ENCODE assay signal across 8 cellular contexts in the genomic region with DNA sequence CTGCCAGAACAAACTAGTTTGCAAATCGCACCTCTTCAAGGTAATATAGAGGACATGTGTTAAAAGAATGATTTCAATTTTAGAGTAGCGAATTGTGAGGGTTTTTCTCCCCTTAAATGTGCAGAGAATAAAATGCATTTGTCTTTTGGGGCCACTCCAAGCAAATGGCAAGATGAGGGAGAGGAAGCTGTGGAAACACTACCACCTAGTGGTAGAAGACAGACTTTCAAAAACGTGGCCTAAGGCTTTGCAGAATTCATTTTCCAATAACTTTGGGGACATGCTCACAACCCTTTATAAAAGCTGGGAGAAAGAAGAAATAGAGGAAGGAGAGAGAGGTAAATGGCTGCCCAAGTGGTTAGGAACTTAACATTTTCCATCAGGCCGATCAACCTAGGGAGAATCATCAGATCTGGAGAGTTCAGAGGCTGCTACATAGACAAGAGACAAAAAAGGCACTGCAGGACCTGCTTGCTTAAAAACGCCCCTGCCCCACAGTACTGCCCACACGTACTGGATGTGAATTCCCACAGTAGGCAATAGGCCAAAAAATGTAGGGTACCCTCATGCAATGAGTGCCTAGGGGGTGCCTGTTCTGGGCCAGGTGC. TPM values are rescaled to one million over a fixed set of nuclear protein-coding genes. Genes with fewer than 3 reads are reported as not detected.
DNase-seq lines count a peak whose midpoint lies in the region; ATAC-seq, FAIRE-seq and TF ChIP-seq lines count a peak whose summit lies in the region.

No MANE protein-coding gene starts in this region.

- DNase-seq in D721Med (ENCODE audit: insufficient read length, low spot score) (no peak), GM20000 (ENCODE audit: low spot score) (peak; percentile 69), NCI-H2171 treated with DMSO at 0.1 percent for 48 hours (lab: John Stamatoyannopoulos, UW) (peak; percentile 47), glutamatergic neuron (no peak), prostate gland (ENCODE audit: low spot score) (peak; percentile 22)
- peak; percentile 52 for DNase-seq in activated CD8-positive, alpha-beta T cell treated with anti-CD3 and anti-CD28 coated beads, Interleukin-2, amount 10 ng/mL, durations not matched to agents 7 days and 5 days

- H3K27ac ChIP-seq in prostate gland, result no peak overlapping the region

- H3K4me3 Mint-ChIP-seq in activated CD8-positive, alpha-beta T cell treated with anti-CD3 and anti-CD28 coated beads, Interleukin-2, amount 10 ng/mL, durations not matched to agents 7 days and 5 days, result no peak overlapping the region
- H3K4me3 Mint-ChIP-seq in glutamatergic neuron (ENCODE audit: unreplicated experiment), result no peak overlapping the region

- TF ChIP-seq CTCF in D721Med (IDR thresholded peaks at IDR 0.05; ENCODE audit: insufficient read depth, missing control alignments) (peak; percentile 76), GM20000 (IDR thresholded peaks at IDR 0.05; ENCODE audit: extremely low read depth, missing control alignments) (peak; percentile 62), glutamatergic neuron (IDR thresholded peaks at IDR 0.05; ENCODE audit: partially characterized antibody, unreplicated experiment) (peak; percentile 84), prostate gland (IDR thresholded peaks at IDR 0.05) (peak; percentile 59 to 85 (median 76))

- no peaks in the 10 kb centered on the region for H3K27me3 ChIP-seq in prostate gland (replicated peaks; ENCODE audit: insufficient read depth)

- no peaks in the 10 kb centered on the region for H3K36me3 ChIP-seq in prostate gland

- no peaks in the 10 kb centered on the region for H3K36me3 Mint-ChIP-seq in activated CD8-positive, alpha-beta T cell treated with anti-CD3 and anti-CD28 coated beads, Interleukin-2, amount 10 ng/mL, durations not matched to agents 7 days and 5 days (ENCODE audit: low read depth)
- no peaks in the 10 kb centered on the region for H3K36me3 Mint-ChIP-seq in glutamatergic neuron (ENCODE audit: unreplicated experiment)

- peak; percentile 29 for FAIRE-seq in D721Med (lab: Jason Lieb, UNC)

- H3K27me3 Mint-ChIP-seq in activated CD8-positive, alpha-beta T cell treated with anti-CD3 and anti-CD28 coated beads, Interleukin-2, amount 10 ng/mL, durations not matched to agents 7 days and 5 days (ENCODE audit: low read depth), result peaks cover 8% of the 10 kb centered on the region
- peaks cover 9% of the 10 kb centered on the region for H3K27me3 Mint-ChIP-seq in glutamatergic neuron (ENCODE audit: unreplicated experiment)

- no peaks in the 10 kb centered on the region for H3K4me1 Mint-ChIP-seq in activated CD8-positive, alpha-beta T cell treated with anti-CD3 and anti-CD28 coated beads, Interleukin-2, amount 10 ng/mL, durations not matched to agents 7 days and 5 days (ENCODE audit: low read depth)
- H3K4me1 Mint-ChIP-seq in glutamatergic neuron (ENCODE audit: low read depth, unreplicated experiment), result no peaks in the 10 kb centered on the region

- no peaks in the 10 kb centered on the region for H3K9me3 Mint-ChIP-seq in activated CD8-positive, alpha-beta T cell treated with anti-CD3 and anti-CD28 coated beads, Interleukin-2, amount 10 ng/mL, durations not matched to agents 7 days and 5 days (ENCODE audit: insufficient read depth)
- no peaks in the 10 kb centered on the region for H3K9me3 Mint-ChIP-seq in glutamatergic neuron (ENCODE audit: unreplicated experiment)

- TF ChIP-seq POLR2A in prostate gland (IDR thresholded peaks at IDR 0.05), result no peak

- H3K27ac Mint-ChIP-seq in activated CD8-positive, alpha-beta T cell treated with anti-CD3 and anti-CD28 coated beads, Interleukin-2, amount 10 ng/mL, durations not matched to agents 7 days and 5 days, result no peak overlapping the region
- no peak overlapping the region for H3K27ac Mint-ChIP-seq in glutamatergic neuron (ENCODE audit: unreplicated experiment)

- WGBS in prostate gland, result 12% methylated on average over 6 of the region's 6 CpGs

- CTCF ChIA-PET in activated CD8-positive, alpha-beta T cell treated with anti-CD3 and anti-CD28 coated beads, Interleukin-2, amount 10 ng/mL, durations not matched to agents 7 days and 5 days (lab: Charles Lee), result interaction anchor here (0.7 to 2.8 kb wide), 21 partner anchors 8 to 270 kb away, joined by 3 to 14 read pairs (median 4); no protein-coding TSS in a partner anchor

- no peaks in the 10 kb centered on the region for H3K4me1 ChIP-seq in prostate gland (replicated peaks)

- POLR2A ChIA-PET in activated CD8-positive, alpha-beta T cell treated with anti-CD3 and anti-CD28 coated beads, Interleukin-2, amount 10 ng/mL, durations not matched to agents 7 days and 5 days (lab: Charles Lee), result interaction anchor here (0.6 kb wide), 1 partner anchor 62 kb away, joined by 3 read pairs; no protein-coding TSS in a partner anchor

- no peaks in the 10 kb centered on the region for H3K9me3 ChIP-seq in prostate gland

- intact Hi-C loops in prostate gland (cut with DNase I), result no loop called here

- H3K4me3 ChIP-seq in prostate gland, result no peak overlapping the region

- ATAC-seq in activated CD8-positive, alpha-beta T cell treated with anti-CD3 and anti-CD28 coated beads, Interleukin-2, amount 10 ng/mL, durations not matched to agents 7 days and 5 days, result peak; percentile 73
- no peak for ATAC-seq in HG02852 (IDR thresholded peaks at IDR 0.05; ENCODE audit: unreplicated experiment)
- ATAC-seq in HG03378 (IDR thresholded peaks at IDR 0.05; ENCODE audit: unreplicated experiment), result no peak

RNA-seq across cellular contexts. Expression of a gene that starts 15.7 kb away (rescaled TPM):
- 1 to 10 TPM; 7.8 to 8.1 TPM for total RNA-seq in activated CD8-positive, alpha-beta T cell treated with anti-CD3 and anti-CD28 coated beads, Interleukin-2, amount 10 ng/mL, durations not matched to agents 7 days and 5 days
- 17.7 TPM for total RNA-seq in glutamatergic neuron (ENCODE audit: unreplicated experiment)
- total RNA-seq in prostate gland, result 10 to 100 TPM; 12.0 to 14.1 TPM

RNA-seq across cellular contexts. Expression of a gene that starts 38.2 kb away (rescaled TPM):
- total RNA-seq in activated CD8-positive, alpha-beta T cell treated with anti-CD3 and anti-CD28 coated beads, Interleukin-2, amount 10 ng/mL, durations not matched to agents 7 days and 5 days, result under 1 TPM; 0.08 to 0.21 TPM
- total RNA-seq in glutamatergic neuron (ENCODE audit: unreplicated experiment), result 0.17 TPM
- total RNA-seq in prostate gland, result 1 to 10 TPM; 3.4 to 7.0 TPM

Comparison
In these comparisons a context has a peak if more than half of its experiments do, and no peak if none do; other contexts are left out.
1. DNase-seq: peak in GM20000 (single experiment), NCI-H2171 treated with DMSO at 0.1 percent for 48 hours (single experiment), activated CD8-positive, alpha-beta T cell treated with anti-CD3 and anti-CD28 coated beads, Interleukin-2, amount 10 ng/mL, durations not matched to agents 7 days and 5 days (single experiment) and prostate gland (single experiment); none in D721Med (single experiment) and glutamatergic neuron (single experiment).
2. Peak in every context shown above with its lines, with median percentiles within 50 percentile points of each other: CTCF ChIP-seq.